Comparison of ENCODE assay signal across 12 cellular contexts in the genomic region with DNA sequence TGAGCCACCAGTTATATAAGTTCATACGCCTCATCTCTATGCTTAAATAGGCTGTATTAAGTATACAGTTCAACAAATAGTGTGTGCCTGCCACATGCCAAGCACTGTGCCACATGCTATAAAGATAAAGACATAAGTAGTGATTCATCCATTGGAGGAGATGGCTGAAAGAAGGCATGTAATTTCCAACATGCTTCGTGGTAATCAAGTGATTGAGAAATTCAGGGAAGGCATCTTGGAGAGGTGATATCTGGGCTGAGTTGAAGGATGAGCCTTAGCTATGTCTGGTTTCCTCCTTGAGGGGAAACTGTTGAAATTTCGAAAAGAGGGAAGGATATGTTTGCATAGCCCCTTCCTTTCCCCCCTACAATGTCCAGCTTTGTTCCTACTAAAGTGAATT.
A peak's percentile ranks its signal among the peaks of the same experiment; 100 is the strongest.
DNase-seq lines count a peak whose midpoint lies in the region; ATAC-seq and TF ChIP-seq lines count a peak whose summit lies in the region.
"Had no signal": no experiment of that assay in that cellular context is flagged by ENCODE, and none has a peak within 500 bp of the region (broad histone marks: within the 10 kb centered on the region; RNA-seq: fewer than 3 reads in every experiment).

No MANE protein-coding gene starts in this region.

- H3K9me3 Mint-ChIP-seq in activated naive CD4-positive, alpha-beta T cell treated with anti-CD3 and anti-CD28 coated beads for 36 hours, result no peaks in the 10 kb centered on the region
- H3K9me3 Mint-ChIP-seq: neural crest cell had no signal

- no peaks in the 10 kb centered on the region for H3K36me3 Mint-ChIP-seq in activated naive CD4-positive, alpha-beta T cell treated with anti-CD3 and anti-CD28 coated beads for 36 hours (ENCODE audit: low read depth)

- intact Hi-C loops in activated naive CD4-positive, alpha-beta T cell treated with anti-CD3 and anti-CD28 coated beads for 36 hours (cut with micrococcal nuclease), result no loop called here

- H3K4me3 ChIP-seq in AG09309 (ENCODE audit: control insufficient read depth, low read depth, low read length), result no peak overlapping the region
- no peak overlapping the region for H3K4me3 ChIP-seq in epithelial cell of esophagus (ENCODE audit: low read length)

- TF ChIP-seq CTCF in AG09309 (IDR thresholded peaks at IDR 0.05; ENCODE audit: control insufficient read depth, insufficient read depth, low read depth, low read length, missing control alignments), result no peak
- no peak for TF ChIP-seq CTCF in epithelial cell of esophagus (IDR thresholded peaks at IDR 0.05; ENCODE audit: insufficient read depth, low read depth, low read length, missing control alignments)
- TF ChIP-seq CTCF in omental fat pad (IDR thresholded peaks at IDR 0.05), result no peak

- peaks cover 5% of the 10 kb centered on the region for H3K4me1 Mint-ChIP-seq in activated naive CD4-positive, alpha-beta T cell treated with anti-CD3 and anti-CD28 coated beads for 36 hours (ENCODE audit: low read depth)

- CTCF ChIA-PET in activated naive CD4-positive, alpha-beta T cell treated with anti-CD3 and anti-CD28 coated beads for 36 hours (lab: Charles Lee), result no interaction called here

- DNase-seq in AG09309 (ENCODE audit: low read depth) (peak; percentile 46), LHCN-M2 (ENCODE audit: low read depth) (peak; percentile 41), epithelial cell of esophagus (ENCODE audit: low read depth) (peak; percentile 78), omental fat pad (ENCODE audit: low spot score) (no peak), HPDE6-E6E7 (ENCODE audit: extremely low spot score) (no peak)
- no peak for DNase-seq in activated naive CD4-positive, alpha-beta T cell treated with anti-CD3 and anti-CD28 coated beads for 36 hours
- DNase-seq in stimulated activated CD4-positive, alpha-beta T cell treated with anti-CD3 and anti-CD28 coated beads, Interleukin-4, amount 100 ng/mL, for 4 hours, result no peak
- DNase-seq: amygdala; kidney; stimulated activated CD4-positive, alpha-beta T cell treated with anti-CD3 and anti-CD28 coated beads, Interleukin-2, amount 100 ng/mL, for 48 hours had no signal

- H3K27me3 Mint-ChIP-seq in activated naive CD4-positive, alpha-beta T cell treated with anti-CD3 and anti-CD28 coated beads for 36 hours (ENCODE audit: low read depth), result no peaks in the 10 kb centered on the region

- ATAC-seq in omental fat pad (ENCODE audit: low FRiP score) (peak; percentile 35), GM21528 (IDR thresholded peaks at IDR 0.05; ENCODE audit: low FRiP score, unreplicated experiment) (no peak)

- H3K27ac Mint-ChIP-seq in activated naive CD4-positive, alpha-beta T cell treated with anti-CD3 and anti-CD28 coated beads for 36 hours, result no peak overlapping the region

- no peak overlapping the region for H3K4me3 Mint-ChIP-seq in activated naive CD4-positive, alpha-beta T cell treated with anti-CD3 and anti-CD28 coated beads for 36 hours
- H3K4me3 Mint-ChIP-seq: neural crest cell had no signal

Comparison
In these comparisons a context has a peak if more than half of its experiments do, and no peak if none do; other contexts are left out.
1. DNase-seq: peak in AG09309 (single experiment), LHCN-M2 (single experiment) and epithelial cell of esophagus (single experiment); none in omental fat pad (single experiment), activated naive CD4-positive, alpha-beta T cell treated with anti-CD3 and anti-CD28 coated beads for 36 hours (single experiment), stimulated activated CD4-positive, alpha-beta T cell treated with anti-CD3 and anti-CD28 coated beads, Interleukin-4, amount 100 ng/mL, for 4 hours (0 of 2) and HPDE6-E6E7 (single experiment).